ENCODE assay signal across 8 cellular contexts in the genomic region with DNA sequence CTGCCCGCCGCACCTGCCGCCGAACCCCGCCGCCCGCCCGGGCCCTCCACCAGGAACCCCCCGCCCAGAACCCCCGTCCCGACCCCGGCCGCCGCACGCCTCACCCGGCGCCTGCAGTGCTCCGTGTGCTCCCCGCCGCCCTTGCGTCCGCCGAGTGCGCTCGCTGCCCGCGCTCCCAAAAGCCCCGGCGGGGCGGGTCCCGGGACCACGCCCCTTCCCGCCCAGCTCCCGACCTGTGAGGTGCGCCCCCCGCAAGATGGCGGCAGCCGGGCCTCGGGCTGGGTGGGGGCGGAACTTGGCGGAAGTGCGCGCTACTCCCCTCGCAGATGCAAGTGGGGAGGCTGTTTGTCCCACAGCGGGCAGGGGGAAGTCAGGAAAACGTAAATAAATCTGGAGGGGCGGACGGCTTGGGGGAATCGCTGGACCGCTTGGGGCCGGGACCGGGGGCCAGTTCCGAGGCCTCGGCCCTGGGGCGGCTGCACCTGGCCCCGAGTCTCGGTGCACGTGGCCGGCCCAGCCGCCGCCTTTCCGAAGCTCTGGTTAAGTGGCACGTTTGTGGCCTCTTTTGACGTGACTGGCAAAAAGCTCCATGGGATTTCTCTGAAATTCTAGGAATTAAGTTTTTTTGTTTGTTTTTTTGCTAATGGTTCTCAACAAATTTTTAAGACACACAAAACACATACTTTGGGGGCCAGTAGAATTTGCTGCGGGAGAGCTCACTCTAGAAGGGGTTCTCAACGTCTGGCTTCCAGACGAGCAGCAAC. TPM values are rescaled to one million over a fixed set of nuclear protein-coding genes. Genes with fewer than 3 reads are reported as not detected.
DNase-seq lines count a peak whose midpoint lies in the region; ATAC-seq and TF ChIP-seq lines count a peak whose summit lies in the region.

Gene EZR (minus strand): TSS at position 156 of the 764 bp plus-strand sequence. CDS start 1,275 bp downstream, outside the sequence.

- H4K20me1 ChIP-seq in DOHH2 (ENCODE audit: control insufficient read depth, insufficient read depth, low read depth, low read length), result peaks cover 27% of the 10 kb centered on the region
- peaks cover 34% of the 10 kb centered on the region for H4K20me1 ChIP-seq in Karpas-422 (ENCODE audit: insufficient read depth, low read depth, low read length)

- peaks cover 6% of the 10 kb centered on the region for H3K27me3 Mint-ChIP-seq in type B pancreatic cell

- no peak within 1 kb of the TSS for H3K23ac ChIP-seq in trophoblast cell (ENCODE audit: low read length)

- peak within 1 kb of the TSS; percentile 98 for H4K91ac ChIP-seq in trophoblast cell (ENCODE audit: low read depth, low read length)

- H3K18ac ChIP-seq in trophoblast cell (ENCODE audit: low read length), result peak within 1 kb of the TSS; percentile 97

- H2AK5ac ChIP-seq in trophoblast cell (ENCODE audit: low read length), result peak within 1 kb of the TSS; percentile 72

- H3K79me1 ChIP-seq in trophoblast cell (ENCODE audit: low read length), result peaks cover 16% of the 10 kb centered on the region

- peak within 1 kb of the TSS; percentile 98 for H4K8ac ChIP-seq in trophoblast cell (ENCODE audit: low read depth, low read length)

- DNase-seq in Karpas-422 (peak; percentile 93), head of caudate nucleus (peak in 37 of 42 donors; percentile 11 to 72 (median 42)), trophoblast cell (peak; percentile 68 to 71), type B pancreatic cell (ENCODE audit: extremely low spot score, unreplicated experiment) (peak; percentile 83)
- DNase-seq in activated naive CD4-positive, alpha-beta T cell treated with anti-CD3 and anti-CD28 coated beads, Interleukin-2, amount 50 U/mL, for 16 hours, result peak; percentile 86

- H3K4me2 ChIP-seq in DOHH2 (ENCODE audit: low read length), result peak within 1 kb of the TSS; percentile 97
- peak within 1 kb of the TSS; percentile 94 for H3K4me2 ChIP-seq in Karpas-422 (ENCODE audit: low read depth, low read length, poor library complexity, severe bottlenecking)
- H3K4me2 ChIP-seq in trophoblast cell (ENCODE audit: low read length), result peak within 1 kb of the TSS; percentile 81

- WGBS in trophoblast cell (ENCODE audit: extremely low coverage, insufficient coverage, insufficient read length), result no CpG with 5 or more reads among the region's 67 CpGs

- H3K4me3 Mint-ChIP-seq in type B pancreatic cell, result peak within 1 kb of the TSS; percentile 100

- peak within 1 kb of the TSS; percentile 96 for H3K14ac ChIP-seq in trophoblast cell (ENCODE audit: low read length)

- peaks cover 34% of the 10 kb centered on the region for H3K36me3 Mint-ChIP-seq in type B pancreatic cell

- H3K9me3 Mint-ChIP-seq in type B pancreatic cell, result peaks cover 5% of the 10 kb centered on the region

- H3K9ac ChIP-seq in Karpas-422 (ENCODE audit: low read length), result peak within 1 kb of the TSS; percentile 78
- peak within 1 kb of the TSS; percentile 96 for H3K9ac ChIP-seq in trophoblast cell (ENCODE audit: low read length)

- H3K27ac Mint-ChIP-seq in type B pancreatic cell, result peak within 1 kb of the TSS; percentile 95

- H2BK12ac ChIP-seq in trophoblast cell (ENCODE audit: low read length), result peak within 1 kb of the TSS; percentile 77

- H3K27ac ChIP-seq in DOHH2 (ENCODE audit: low read depth, low read length) (peak within 1 kb of the TSS; percentile 99), Karpas-422 (ENCODE audit: low read length) (peak within 1 kb of the TSS; percentile 96), trophoblast cell (ENCODE audit: low read depth, low read length) (peak within 1 kb of the TSS; percentile 94)

- ATAC-seq in GM21723 (IDR thresholded peaks at IDR 0.05; ENCODE audit: unreplicated experiment) (peak; percentile 49), SK-N-SH treated with all-trans-retinoic acid at 6 μM for 48 hours (peak; percentile 69)

- H2AFZ ChIP-seq in Karpas-422 (ENCODE audit: low read length) (peak within 1 kb of the TSS; percentile 92), trophoblast cell (ENCODE audit: insufficient read depth, low read length, poor library complexity) (peak within 1 kb of the TSS; percentile 92)

- peaks cover 29% of the 10 kb centered on the region for H3F3A ChIP-seq in DOHH2 (ENCODE audit: control insufficient read depth, insufficient read depth)

- H3K27me3 ChIP-seq in DOHH2 (ENCODE audit: control insufficient read depth, low read length), result no peaks in the 10 kb centered on the region
- H3K27me3 ChIP-seq in Karpas-422 (ENCODE audit: low read length), result no peaks in the 10 kb centered on the region
- H3K27me3 ChIP-seq in trophoblast cell (ENCODE audit: insufficient read depth, low read length), result no peaks in the 10 kb centered on the region

- H3K9me3 ChIP-seq in DOHH2 (ENCODE audit: control insufficient read depth, insufficient read depth, low read length), result no peaks in the 10 kb centered on the region
- H3K9me3 ChIP-seq in Karpas-422 (ENCODE audit: low read length), result no peaks in the 10 kb centered on the region
- no peaks in the 10 kb centered on the region for H3K9me3 ChIP-seq in trophoblast cell (ENCODE audit: insufficient read depth, low read depth, low read length)

- H3K4me1 ChIP-seq in DOHH2 (ENCODE audit: control insufficient read depth, low read length), result peaks cover 35% of the 10 kb centered on the region
- peaks cover 37% of the 10 kb centered on the region for H3K4me1 ChIP-seq in Karpas-422 (ENCODE audit: low read length)
- H3K4me1 ChIP-seq in trophoblast cell (ENCODE audit: control insufficient read depth in 1 of 2, insufficient read depth in 2 of 2, low read length in 2 of 2), result peaks cover 2 to 11% of the 10 kb centered on the region in 2 experiments

- TF ChIP-seq CTCF in DOHH2 (IDR thresholded peaks at IDR 0.05; ENCODE audit: low read depth, low read length, poor library complexity, severe bottlenecking) (peak; percentile 16), type B pancreatic cell (conservative IDR thresholded peaks at IDR 0.05) (no peak)

- H3K4ac ChIP-seq in trophoblast cell (ENCODE audit: low read depth, low read length), result peak within 1 kb of the TSS; percentile 92

- H3K9me2 ChIP-seq in DOHH2 (replicated peaks; ENCODE audit: control insufficient read depth, low read length) (no peaks in the 10 kb centered on the region), Karpas-422 (replicated peaks; ENCODE audit: insufficient read depth, low read length) (no peaks in the 10 kb centered on the region)

- H3K4me3 ChIP-seq in DOHH2 (ENCODE audit: low read length) (peak within 1 kb of the TSS; percentile 94), Karpas-422 (ENCODE audit: low read length) (peak within 1 kb of the TSS; percentile 82), trophoblast cell (ENCODE audit: low read depth, low read length) (peak within 1 kb of the TSS; percentile 87)

- peaks cover 41% of the 10 kb centered on the region for H3K36me3 ChIP-seq in DOHH2 (ENCODE audit: control insufficient read depth, low read length)
- peaks cover 20% of the 10 kb centered on the region; the same call in 1 of the 2 replicates for H3K36me3 ChIP-seq in Karpas-422 (ENCODE audit: insufficient read depth, low read length)
- H3K36me3 ChIP-seq in trophoblast cell (ENCODE audit: control insufficient read depth in 1 of 2, insufficient read depth in 2 of 2, low read length in 2 of 2), result peaks cover 5 to 6% of the 10 kb centered on the region in 2 experiments

- peak within 1 kb of the TSS; percentile 97 for H4K12ac ChIP-seq in trophoblast cell (ENCODE audit: low read depth, low read length)

- intact Hi-C loops in head of caudate nucleus (cut with DNase I), result loop anchor here (10.0 kb wide), 2 partner anchors 105 to 155 kb away; no protein-coding TSS in a partner anchor

- H3K4me1 Mint-ChIP-seq in type B pancreatic cell (ENCODE audit: unreplicated experiment), result peaks cover 24% of the 10 kb centered on the region

- H3K79me2 ChIP-seq in DOHH2 (ENCODE audit: control insufficient read depth, low read length) (peaks cover 52% of the 10 kb centered on the region), Karpas-422 (ENCODE audit: low read length) (peaks cover 36% of the 10 kb centered on the region), trophoblast cell (ENCODE audit: control insufficient read depth, insufficient read depth, low read length, poor library complexity) (peaks cover 23% of the 10 kb centered on the region)

- H2BK5ac ChIP-seq in trophoblast cell (ENCODE audit: low read depth, low read length, poor library complexity), result peak within 1 kb of the TSS; percentile 98

- H2BK120ac ChIP-seq in trophoblast cell (ENCODE audit: insufficient read depth, low read length, poor library complexity), result peak within 1 kb of the TSS; percentile 97

TF ChIP-seq in SK-N-SH treated with all-trans-retinoic acid at 6 μM for 48 hours, 23 proteins besides CTCF, POLR2A, EP300 and RAD21 (continues in another document):
- TF ChIP-seq PATZ1 (CRISPR knock-in tag; IDR thresholded peaks at IDR 0.05; ENCODE audit: borderline replicate concordance) (peak; percentile 76), ZFP3 (CRISPR knock-in tag; IDR thresholded peaks at IDR 0.05) (no peak), ZC3H10 (CRISPR knock-in tag; IDR thresholded peaks at IDR 0.05) (no peak)

RNA-seq across cellular contexts. Expression of gene EZR, which starts in this region (rescaled TPM):
- 88.5 and 185 TPM in 2 replicates for total RNA-seq in Karpas-422 (2014; rRNA removed; shearing (Covaris generic); ENCODE audit: low replicate concordance)
- 490 and 492 TPM in 2 replicates for polyA plus RNA-seq in trophoblast cell (2013)
- 166 and 349 TPM in 2 replicates for total RNA-seq in type B pancreatic cell (ENCODE audit: low replicate concordance)

Comparison
In these comparisons a context has a peak if more than half of its experiments do, and no peak if none do; other contexts are left out.
1. Peak in every context shown above with its lines: DNase-seq, ATAC-seq, H3K4me3 ChIP-seq and H3K27ac ChIP-seq.
2. DNase-seq: peak in every context shown above with its lines; median percentile 93 in Karpas-422; 86 in activated naive CD4-positive, alpha-beta T cell treated with anti-CD3 and anti-CD28 coated beads, Interleukin-2, amount 50 U/mL, for 16 hours; 83 in type B pancreatic cell; 70 in trophoblast cell; 42 in head of caudate nucleus.